10 cellular contexts compared by ENCODE assay signal in genomic region chr6:42141603-42142117, GRCh38. TPM values are rescaled to one million over a fixed set of nuclear protein-coding genes. Genes with fewer than 3 reads are reported as not detected.
A peak's percentile ranks its signal among the peaks of the same experiment; 100 is the strongest.
DNase-seq lines count a peak whose midpoint lies in the region; ATAC-seq, FAIRE-seq and TF ChIP-seq lines count a peak whose summit lies in the region.
"Had no signal": no experiment of that assay in that cellular context is flagged by ENCODE, and none has a peak within 500 bp of the region (broad histone marks: within the 10 kb centered on the region; RNA-seq: fewer than 3 reads in every experiment).

No MANE protein-coding gene starts in this region.

- H3K9me3 ChIP-seq in endothelial cell of umbilical vein (replicated peaks; ENCODE audit: control insufficient read depth, insufficient read depth, low read length) (no peaks in the 10 kb centered on the region), mucosa of rectum (ENCODE audit: control insufficient read depth in 2 of 2, low read length in 2 of 2) (no peaks in the 10 kb centered on the region)

- H4K20me1 ChIP-seq in endothelial cell of umbilical vein (replicated peaks; ENCODE audit: control insufficient read depth, extremely low read depth, insufficient read depth, low read length) = no peaks in the 10 kb centered on the region

- no TSS peak for BruUV-seq in endothelial cell of umbilical vein (replicated peaks; lab: Mats Ljungman, UMichigan)

- FAIRE-seq in endothelial cell of umbilical vein (lab: Jason Lieb, UNC) = no peak

- H3K9me1 ChIP-seq in endothelial cell of umbilical vein (replicated peaks; ENCODE audit: control insufficient read depth, extremely low read depth, insufficient read depth, low read length) = no peaks in the 10 kb centered on the region

- no peak overlapping the region for H3K27ac Mint-ChIP-seq in activated naive CD8-positive, alpha-beta T cell
- no peak overlapping the region for H3K27ac Mint-ChIP-seq in activated naive CD8-positive, alpha-beta T cell treated with anti-CD3 and anti-CD28 coated beads, Interleukin-2, amount 50 U/mL, for 24 hours

- CTCF ChIA-PET in endothelial cell of umbilical vein (lab: Charles Lee) = no interaction called here

- H3K4me2 ChIP-seq in endothelial cell of umbilical vein (ENCODE audit: insufficient read depth, low read length) = peak overlapping the region; percentile 72

- H3K27me3 Mint-ChIP-seq in activated naive CD8-positive, alpha-beta T cell = peaks cover 20% of the 10 kb centered on the region
- peaks cover 37% of the 10 kb centered on the region for H3K27me3 Mint-ChIP-seq in activated naive CD8-positive, alpha-beta T cell treated with anti-CD3 and anti-CD28 coated beads, Interleukin-2, amount 50 U/mL, for 24 hours

- peaks cover 2% of the 10 kb centered on the region for H3K36me3 Mint-ChIP-seq in activated naive CD8-positive, alpha-beta T cell
- H3K36me3 Mint-ChIP-seq in activated naive CD8-positive, alpha-beta T cell treated with anti-CD3 and anti-CD28 coated beads, Interleukin-2, amount 50 U/mL, for 24 hours (ENCODE audit: low read depth) = no peaks in the 10 kb centered on the region

- peaks cover 11% of the 10 kb centered on the region for H3K4me1 Mint-ChIP-seq in activated naive CD8-positive, alpha-beta T cell (ENCODE audit: low read depth)
- H3K4me1 Mint-ChIP-seq in activated naive CD8-positive, alpha-beta T cell treated with anti-CD3 and anti-CD28 coated beads, Interleukin-2, amount 50 U/mL, for 24 hours = peaks cover 12% of the 10 kb centered on the region

- ATAC-seq in activated naive CD8-positive, alpha-beta T cell treated with anti-CD3 and anti-CD28 coated beads, Interleukin-2, amount 50 U/mL, for 24 hours = no peak
- ATAC-seq in GM19452 (IDR thresholded peaks at IDR 0.05; ENCODE audit: unreplicated experiment) = no peak

- no peak overlapping the region for H3K4me3 ChIP-seq in endothelial cell of umbilical vein (replicated peaks in 1 of 3; ENCODE audit: insufficient read depth in 1 of 3, low read depth in 1 of 3, low read length in 3 of 3)
- H3K4me3 ChIP-seq in mucosa of rectum (ENCODE audit: low read length in 2 of 2) = peak overlapping the region; percentile 76 to 86
- H3K4me3 ChIP-seq in urinary bladder (ENCODE audit: low read depth, low read length) = peak overlapping the region; percentile 45

- no peak for TF ChIP-seq POLR2A in endothelial cell of umbilical vein (IDR thresholded peaks at IDR 0.05; ENCODE audit: low read depth, low read length)

- POLR2A ChIA-PET in endothelial cell of umbilical vein (lab: Charles Lee) = no interaction called here

- H3K9me3 Mint-ChIP-seq in activated naive CD8-positive, alpha-beta T cell (ENCODE audit: low read depth) = no peaks in the 10 kb centered on the region
- H3K9me3 Mint-ChIP-seq in activated naive CD8-positive, alpha-beta T cell treated with anti-CD3 and anti-CD28 coated beads, Interleukin-2, amount 50 U/mL, for 24 hours = no peaks in the 10 kb centered on the region

- TF ChIP-seq CTCF in endothelial cell of umbilical vein (IDR thresholded peaks at IDR 0.05; ENCODE audit: extremely low read depth in 1 of 2, insufficient read depth in 1 of 2, low read depth in 1 of 2, low read length in 2 of 2) = no peak

- DNase-seq in activated naive CD8-positive, alpha-beta T cell treated with anti-CD3 and anti-CD28 coated beads, Interleukin-2, amount 50 U/mL, for 24 hours = no peak
- DNase-seq in endothelial cell of umbilical vein (ENCODE audit: low read depth, low spot score) (no peak), NCI-H1436 (lab: John Stamatoyannopoulos, UW) (no peak)
- DNase-seq in activated effector memory CD4-positive, alpha-beta T cell treated with Interleukin-2 at 50 U/mL for 16 hours = no peak
- DNase-seq: activated T-cell treated with anti-CD3 and anti-CD28 coated beads for 4 hours had no signal

- H3K4me3 Mint-ChIP-seq in activated naive CD8-positive, alpha-beta T cell = peak overlapping the region; percentile 23
- no peak overlapping the region for H3K4me3 Mint-ChIP-seq in activated naive CD8-positive, alpha-beta T cell treated with anti-CD3 and anti-CD28 coated beads, Interleukin-2, amount 50 U/mL, for 24 hours

- H3K27me3 ChIP-seq in endothelial cell of umbilical vein (ENCODE audit: control insufficient read depth in 2 of 2, insufficient read depth in 2 of 2, low read length in 2 of 2) = peaks cover 2% of the 10 kb centered on the region in 2 experiments
- no peaks in the 10 kb centered on the region for H3K27me3 ChIP-seq in mucosa of rectum (ENCODE audit: control insufficient read depth in 2 of 2, insufficient read depth in 2 of 2, low read length in 2 of 2)

- H3K27ac ChIP-seq in endothelial cell of umbilical vein (ENCODE audit: insufficient read depth, low read depth, low read length) = no peak overlapping the region
- H3K27ac ChIP-seq in mucosa of rectum (ENCODE audit: low read depth in 2 of 2, low read length in 2 of 2) = peak overlapping the region; percentile 90 to 93
- peak overlapping the region; percentile 19 for H3K27ac ChIP-seq in urinary bladder (ENCODE audit: low read depth)
- H3K27ac ChIP-seq: HL-60 had no signal

- dilution Hi-C loops in endothelial cell of umbilical vein (cut with MboI; ENCODE audit: extremely low pct_ligation_motif_present, low sequenced_read_pairs) = no loop called here

- peak overlapping the region; percentile 95 for H2AFZ ChIP-seq in endothelial cell of umbilical vein (ENCODE audit: low read depth, low read length)

- H3K4me1 ChIP-seq in endothelial cell of umbilical vein (ENCODE audit: control insufficient read depth, extremely low read depth, insufficient read depth, low read length) (peaks cover 22% of the 10 kb centered on the region), mucosa of rectum (ENCODE audit: control insufficient read depth in 2 of 2, insufficient read depth in 2 of 2, low read length in 2 of 2) (peaks cover 36 to 52% of the 10 kb centered on the region in 2 donors), urinary bladder (ENCODE audit: insufficient read depth) (no peaks in the 10 kb centered on the region)

- no peaks in the 10 kb centered on the region for H3K79me2 ChIP-seq in endothelial cell of umbilical vein (ENCODE audit: control insufficient read depth, insufficient read depth, low read length)

- H3K9ac ChIP-seq in endothelial cell of umbilical vein (replicated peaks; ENCODE audit: extremely low read depth, insufficient read depth, low read length) (no peak overlapping the region), mucosa of rectum (ENCODE audit: low read depth in 1 of 2, low read length in 2 of 2) (peak overlapping the region; percentile 89 to 98)

- intact Hi-C loops in endothelial cell of umbilical vein (cut with micrococcal nuclease) = no loop called here

- 51% methylated on average over 13 of the region's 13 CpGs for WGBS in urinary bladder

- H3K36me3 ChIP-seq in endothelial cell of umbilical vein (ENCODE audit: control insufficient read depth in 2 of 2, extremely low read depth in 1 of 2, insufficient read depth in 2 of 2, low read length in 2 of 2) = no peaks in the 10 kb centered on the region
- no peaks in the 10 kb centered on the region for H3K36me3 ChIP-seq in mucosa of rectum (ENCODE audit: control insufficient read depth in 2 of 2, insufficient read depth in 2 of 2, low read length in 2 of 2)
- H3K36me3 ChIP-seq in urinary bladder (ENCODE audit: insufficient read depth) = no peaks in the 10 kb centered on the region

TF ChIP-seq in endothelial cell of umbilical vein, 7 proteins besides CTCF, POLR2A, EP300 and RAD21:
- TF ChIP-seq MYC (IDR thresholded peaks at IDR 0.05; ENCODE audit: low read depth, low read length) = no peak
- no peak for TF ChIP-seq MAX (IDR thresholded peaks at IDR 0.05; ENCODE audit: insufficient read depth, insufficient read length)
- no peak for TF ChIP-seq JUN (IDR thresholded peaks at IDR 0.05; ENCODE audit: borderline replicate concordance, insufficient read depth, insufficient read length, low read depth)
TF ChIP-seq in endothelial cell of umbilical vein: peak in this region for 0.

RNA-seq across cellular contexts. Expression of gene C6orf132, which starts 0.8 kb away (rescaled TPM):
- 0.07 and 0.71 TPM in 2 replicates for total RNA-seq in endothelial cell of umbilical vein
- polyA plus RNA-seq in endothelial cell of umbilical vein = 0.15 and 0.54 TPM in 2 replicates
- 0.10 and 0.32 TPM in 2 replicates for polyA plus RNA-seq in endothelial cell of umbilical vein (2011; cell fraction: cytosol; rRNA removed)
- 0.21 TPM in 1 of 2 replicates, not detected in the other for polyA plus RNA-seq in endothelial cell of umbilical vein (2011; cell fraction: nucleus; rRNA removed)
- polyA plus RNA-seq in endothelial cell of umbilical vein (2012) = 0.28 and 0.78 TPM in 2 replicates
- polyA minus RNA-seq in endothelial cell of umbilical vein = not detected in 2 replicates
- polyA minus RNA-seq in endothelial cell of umbilical vein (2011; cell fraction: cytosol; rRNA and poly(A)+ RNA removed) = not detected
- 0.58 TPM in 1 of 2 replicates, not detected in the other for polyA minus RNA-seq in endothelial cell of umbilical vein (2011; cell fraction: nucleus; rRNA and poly(A)+ RNA removed)
- 2.7 TPM for total RNA-seq in urinary bladder
- 4.4 TPM for polyA plus RNA-seq in urinary bladder

RNA-seq across cellular contexts. Expression of gene GUCA1A, which starts 31.5 kb away (rescaled TPM):
- total RNA-seq in endothelial cell of umbilical vein = 0.22 TPM in 1 of 2 replicates, not detected in the other
- 0.04 and 0.21 TPM in 2 replicates for polyA plus RNA-seq in endothelial cell of umbilical vein
- polyA plus RNA-seq in endothelial cell of umbilical vein (2011; cell fraction: cytosol; rRNA removed) = 0.12 and 0.13 TPM in 2 replicates
- polyA plus RNA-seq in endothelial cell of umbilical vein (2011; cell fraction: nucleus; rRNA removed) = 0.09 TPM in 1 of 2 replicates, not detected in the other
- polyA plus RNA-seq in endothelial cell of umbilical vein (2012) = not detected in 2 replicates
- 0.28 TPM in 1 of 2 replicates, not detected in the other for polyA minus RNA-seq in endothelial cell of umbilical vein
- polyA minus RNA-seq in endothelial cell of umbilical vein (2011; cell fraction: cytosol; rRNA and poly(A)+ RNA removed) = not detected
- not detected in 2 replicates for polyA minus RNA-seq in endothelial cell of umbilical vein (2011; cell fraction: nucleus; rRNA and poly(A)+ RNA removed)
- 2.5 TPM for total RNA-seq in urinary bladder
- 0.16 TPM for polyA plus RNA-seq in urinary bladder

RNA-seq across cellular contexts. Expression of gene GUCA1B, which starts 53.1 kb away (rescaled TPM):
- total RNA-seq in endothelial cell of umbilical vein (0.60 and 1.1 TPM in 2 replicates), urinary bladder (0.95 TPM)
- polyA plus RNA-seq in endothelial cell of umbilical vein (0.19 TPM in 1 of 2 replicates, not detected in the other), urinary bladder (0.30 TPM)
- 0.24 and 0.31 TPM in 2 replicates for polyA plus RNA-seq in endothelial cell of umbilical vein (2011; cell fraction: cytosol; rRNA removed)
- 0.42 and 0.46 TPM in 2 replicates for polyA plus RNA-seq in endothelial cell of umbilical vein (2011; cell fraction: nucleus; rRNA removed)
- polyA plus RNA-seq in endothelial cell of umbilical vein (2012) = 0.38 TPM in 1 of 2 replicates, not detected in the other
- 0.17 TPM in 1 of 2 replicates, not detected in the other for polyA minus RNA-seq in endothelial cell of umbilical vein
- not detected for polyA minus RNA-seq in endothelial cell of umbilical vein (2011; cell fraction: cytosol; rRNA and poly(A)+ RNA removed)
- not detected in 2 replicates for polyA minus RNA-seq in endothelial cell of umbilical vein (2011; cell fraction: nucleus; rRNA and poly(A)+ RNA removed)

Comparison
In these comparisons a context has a peak if more than half of its experiments do, and no peak if none do; other contexts are left out.
1. H3K4me3 ChIP-seq: peak in mucosa of rectum (2 of 2) and urinary bladder (single experiment); none in endothelial cell of umbilical vein (0 of 3).